In genomic region chr1:172154571-172154970, GRCh38 we compare ENCODE assay signal across 8 cellular contexts.
DNase-seq lines count a peak whose midpoint lies in the region; ATAC-seq and TF ChIP-seq lines count a peak whose summit lies in the region.

No MANE protein-coding gene starts in this region.

- H3K4me3 ChIP-seq in A673 (ENCODE audit: low read depth, low read length, poor library complexity, severe bottlenecking) = no peak overlapping the region

- no peaks in the 10 kb centered on the region for H3K9me3 ChIP-seq in A673 (ENCODE audit: low read depth, low read length, poor library complexity, severe bottlenecking)

- H3K4me1 Mint-ChIP-seq in activated CD8-positive, alpha-beta T cell treated with anti-CD3 and anti-CD28 coated beads, Interleukin-2, amount 10 ng/mL, durations not matched to agents 7 days and 5 days (ENCODE audit: low read depth) = peaks cover 7% of the 10 kb centered on the region
- peaks cover 11% of the 10 kb centered on the region for H3K4me1 Mint-ChIP-seq in memory B cell

- ATAC-seq in GM18873 (IDR thresholded peaks at IDR 0.05; ENCODE audit: low FRiP score, unreplicated experiment) = peak; percentile 94
- ATAC-seq in HG03159 (IDR thresholded peaks at IDR 0.05; ENCODE audit: unreplicated experiment) = peak; percentile 95
- ATAC-seq in activated CD8-positive, alpha-beta T cell treated with anti-CD3 and anti-CD28 coated beads, Interleukin-2, amount 10 ng/mL, durations not matched to agents 7 days and 5 days = peak; percentile 81
- peak; percentile 93 for ATAC-seq in memory B cell (ENCODE audit: low read depth)

- peaks cover 5% of the 10 kb centered on the region for H3K9me3 Mint-ChIP-seq in activated CD8-positive, alpha-beta T cell treated with anti-CD3 and anti-CD28 coated beads, Interleukin-2, amount 10 ng/mL, durations not matched to agents 7 days and 5 days (ENCODE audit: insufficient read depth)
- peaks cover 2% of the 10 kb centered on the region for H3K9me3 Mint-ChIP-seq in memory B cell

- H3K36me3 Mint-ChIP-seq in activated CD8-positive, alpha-beta T cell treated with anti-CD3 and anti-CD28 coated beads, Interleukin-2, amount 10 ng/mL, durations not matched to agents 7 days and 5 days (ENCODE audit: low read depth) = peaks cover 6% of the 10 kb centered on the region
- H3K36me3 Mint-ChIP-seq in memory B cell = peaks cover 1% of the 10 kb centered on the region

- CTCF ChIA-PET in A673 (lab: Charles Lee) = no interaction called here
- CTCF ChIA-PET in activated CD8-positive, alpha-beta T cell treated with anti-CD3 and anti-CD28 coated beads, Interleukin-2, amount 10 ng/mL, durations not matched to agents 7 days and 5 days (lab: Charles Lee) = interaction anchor here (1.0 to 1.3 kb wide), 3 partner anchors 64 to 239 kb away, joined by 3 to 5 read pairs (median 3); no protein-coding TSS in a partner anchor

- intact Hi-C loops in A673 (cut with micrococcal nuclease; ENCODE audit: unreplicated experiment) = no loop called here

- peaks cover 8% of the 10 kb centered on the region for H3K4me1 ChIP-seq in A673 (ENCODE audit: insufficient read depth, low read length, poor library complexity, severe bottlenecking)

- H3K27me3 Mint-ChIP-seq in activated CD8-positive, alpha-beta T cell treated with anti-CD3 and anti-CD28 coated beads, Interleukin-2, amount 10 ng/mL, durations not matched to agents 7 days and 5 days (ENCODE audit: low read depth) = no peaks in the 10 kb centered on the region
- no peaks in the 10 kb centered on the region for H3K27me3 Mint-ChIP-seq in memory B cell

- BruUV-seq in A673 (replicated peaks; lab: Mats Ljungman, UMichigan) = no TSS peak

- H3K4me3 Mint-ChIP-seq in activated CD8-positive, alpha-beta T cell treated with anti-CD3 and anti-CD28 coated beads, Interleukin-2, amount 10 ng/mL, durations not matched to agents 7 days and 5 days = no peak overlapping the region
- peak overlapping the region; percentile 47 for H3K4me3 Mint-ChIP-seq in memory B cell

- H3K36me3 ChIP-seq in A673 (ENCODE audit: insufficient read depth, low read length, poor library complexity, severe bottlenecking) = no peaks in the 10 kb centered on the region

- H3K27ac Mint-ChIP-seq in activated CD8-positive, alpha-beta T cell treated with anti-CD3 and anti-CD28 coated beads, Interleukin-2, amount 10 ng/mL, durations not matched to agents 7 days and 5 days = peak overlapping the region; percentile 48
- H3K27ac Mint-ChIP-seq in memory B cell = peak overlapping the region; percentile 90

- H3K27ac ChIP-seq in A673 (ENCODE audit: low read depth, low read length, poor library complexity, severe bottlenecking) = peak overlapping the region; percentile 18

- no peak for TF ChIP-seq CTCF in A673 (conservative IDR thresholded peaks at IDR 0.05; ENCODE audit: low read depth, low read length)

- POLR2A ChIA-PET in A673 (lab: Charles Lee; ENCODE audit: low non-redundant PET) = interaction anchor here (0.5 kb wide), 1 partner anchor 10 kb away, joined by 3 read pairs; no protein-coding TSS in a partner anchor
- POLR2A ChIA-PET in activated CD8-positive, alpha-beta T cell treated with anti-CD3 and anti-CD28 coated beads, Interleukin-2, amount 10 ng/mL, durations not matched to agents 7 days and 5 days (lab: Charles Lee) = no interaction called here

- H3K27me3 ChIP-seq in A673 (replicated peaks; ENCODE audit: insufficient read depth, low read depth, low read length, poor library complexity) = no peaks in the 10 kb centered on the region

- DNase-seq in A673 (ENCODE audit: low spot score) (peak; percentile 58), memory B cell (ENCODE audit: low spot score in 2 of 2) (no peak), NCI-H748 (lab: John Stamatoyannopoulos, UW; ENCODE audit: unreplicated experiment) (no peak)
- no peak for DNase-seq in activated CD8-positive, alpha-beta T cell treated with anti-CD3 and anti-CD28 coated beads, Interleukin-2, amount 10 ng/mL, durations not matched to agents 7 days and 5 days
- DNase-seq in central memory CD4-positive, alpha-beta T cell = no peak
- no peak for DNase-seq in NK-92 treated with Interleukin-12 subunit alpha and Interleukin-12 subunit beta, amount 100 ng/mL, for 24 hours (lab: John Stamatoyannopoulos, UW)
